Comparison of ENCODE assay signal across 28 cellular contexts in genomic region chr17:52105601-52106000, GRCh38. TPM values are rescaled to one million over a fixed set of nuclear protein-coding genes. Genes with fewer than 3 reads are reported as not detected.
"Had no signal": no experiment of that assay in that cellular context is flagged by ENCODE, and none has a peak within 500 bp of the region (broad histone marks: within the 10 kb centered on the region; RNA-seq: fewer than 3 reads in every experiment).

No MANE protein-coding gene starts in this region.

- H3K27me3 ChIP-seq: ovary, stomach, thyroid gland, upper lobe of left lung, vagina had no signal

- FAIRE-seq: endometrium, islet of Langerhans had no signal

- H3K27ac ChIP-seq: breast epithelium, ovary, stomach, thyroid gland, upper lobe of left lung, vagina had no signal

- DNase-seq: activated B cell treated with CpG ODN at 0.5 μM for 24 hours; activated CD4-positive, alpha-beta T cell treated with anti-CD3 and anti-CD28 coated beads for 36 hours; activated CD8-positive, alpha-beta memory T cell treated with anti-CD3 and anti-CD28 coated beads, Interleukin-2, amount 10 ng/mL, durations not matched to agents 7 days and 5 days; activated CD8-positive, alpha-beta T cell treated with anti-CD3 and anti-CD28 coated beads, Interleukin-2, amount 10 ng/mL, durations not matched to agents 7 days and 5 days; activated naive CD4-positive, alpha-beta T cell; activated T-cell treated with anti-CD3 and anti-CD28 coated beads, Interleukin-2, amount 50 U/mL, for 72 hours; dermis blood vessel endothelial cell; effector CD8-positive, alpha-beta T cell; erythroblast; foreskin melanocyte; left cardiac atrium; naive B cell; retina; stimulated activated CD4-positive, alpha-beta T cell treated with anti-CD3 and anti-CD28 coated beads, Interleukin-1b, Interleukin-23, amount 100 ng/mL, for 48 hours; stimulated activated CD4-positive, alpha-beta T cell treated with anti-CD3 and anti-CD28 coated beads, Interleukin-4, amount 100 ng/mL, for 4 hours; stimulated activated naive B cell treated with anti-CD40 and anti-IgM and Interleukin-4, amounts not matched to agents 10 μg/mL and 1 μg/mL and 100 μg/mL, for 72 hours; stomach; thyroid gland; upper lobe of left lung had no signal

- ATAC-seq: activated CD4-positive, alpha-beta T cell treated with anti-CD3 and anti-CD28 coated beads for 36 hours; activated CD8-positive, alpha-beta memory T cell treated with anti-CD3 and anti-CD28 coated beads, Interleukin-2, amount 10 ng/mL, durations not matched to agents 7 days and 5 days; activated CD8-positive, alpha-beta T cell treated with anti-CD3 and anti-CD28 coated beads, Interleukin-2, amount 10 ng/mL, durations not matched to agents 7 days and 5 days; activated naive CD4-positive, alpha-beta T cell treated with anti-CD3 and anti-CD28 coated beads, Interleukin-2, amount 50 U/mL, for 72 hours; activated T-cell treated with anti-CD3 and anti-CD28 coated beads, Interleukin-2, amount 50 U/mL, for 72 hours; sciatic nerve; stimulated activated naive B cell treated with anti-CD40 and anti-IgM and Interleukin-4, amounts not matched to agents 10 μg/mL and 1 μg/mL and 100 μg/mL, for 72 hours had no signal

- H3K36me3 ChIP-seq: breast epithelium, ovary, stomach, thyroid gland, upper lobe of left lung, vagina had no signal

- H3K4me3 ChIP-seq: breast epithelium, ovary, smooth muscle cell, stomach, thyroid gland, upper lobe of left lung, vagina had no signal

- H3K9me3 ChIP-seq: breast epithelium, ovary, stomach, thyroid gland, upper lobe of left lung, vagina had no signal

- H3K4me1 ChIP-seq: breast epithelium, stomach, thyroid gland, upper lobe of left lung, vagina had no signal

RNA-seq across cellular contexts. Expression of gene CA10, which starts 52.9 kb away (rescaled TPM):
- total RNA-seq: activated B cell treated with CpG ODN at 0.5 μM for 24 hours; activated CD4-positive, alpha-beta T cell treated with anti-CD3 and anti-CD28 coated beads for 36 hours; activated CD8-positive, alpha-beta T cell treated with anti-CD3 and anti-CD28 coated beads, Interleukin-2, amount 10 ng/mL, durations not matched to agents 7 days and 5 days; activated naive CD4-positive, alpha-beta T cell treated with anti-CD3 and anti-CD28 coated beads, Interleukin-2, amount 50 U/mL, for 72 hours; activated T-cell treated with anti-CD3 and anti-CD28 coated beads, Interleukin-2, amount 50 U/mL, for 72 hours; breast epithelium; dermis blood vessel endothelial cell; left cardiac atrium; sciatic nerve; thyroid gland had no signal
- polyA plus RNA-seq: liver, smooth muscle cell, stomach had no signal
